ENCODE assay signal across 8 cellular contexts in genomic region chr19:34962945-34963530, GRCh38. TPM values are rescaled to one million over a fixed set of nuclear protein-coding genes. Genes with fewer than 3 reads are reported as not detected.
DNase-seq lines count a peak whose midpoint lies in the region; ATAC-seq and FAIRE-seq lines count a peak whose summit lies in the region.

No MANE protein-coding gene starts in this region.

- peak overlapping the region; percentile 87 for H3K4me3 ChIP-seq in right cardiac atrium (ENCODE audit: low read length)
- H3K4me3 ChIP-seq in small intestine (ENCODE audit: low read depth in 1 of 2, low read length in 2 of 2): peak overlapping the region; percentile 86 to 90

- peak overlapping the region; percentile 87 for H3K27ac Mint-ChIP-seq in activated CD4-positive, alpha-beta T cell treated with anti-CD3 and anti-CD28 coated beads, Interleukin-2, amount 10 ng/mL, durations not matched to agents 24 days and 14 days
- H3K27ac Mint-ChIP-seq in activated T-cell treated with anti-CD3 and anti-CD28 coated beads, Interleukin-2, amount 50 U/mL, for 72 hours: peak overlapping the region; percentile 21

- 29% methylated on average over 9 of the region's 9 CpGs for WGBS in right cardiac atrium
- WGBS in small intestine, 3 donors: 31 to 35% (median 33%) methylated on average over 9 of the region's 9 CpGs

- H3K9me3 ChIP-seq in right cardiac atrium (ENCODE audit: control insufficient read depth, low read length): peaks cover 24% of the 10 kb centered on the region
- peaks cover 6% of the 10 kb centered on the region for H3K9me3 ChIP-seq in small intestine (ENCODE audit: control insufficient read depth, low read depth)

- H3K4me1 Mint-ChIP-seq in activated CD4-positive, alpha-beta T cell treated with anti-CD3 and anti-CD28 coated beads, Interleukin-2, amount 10 ng/mL, durations not matched to agents 24 days and 14 days: peaks cover 18% of the 10 kb centered on the region
- H3K4me1 Mint-ChIP-seq in activated T-cell treated with anti-CD3 and anti-CD28 coated beads, Interleukin-2, amount 50 U/mL, for 72 hours (ENCODE audit: low read depth): peaks cover 25% of the 10 kb centered on the region

- H3K4me1 ChIP-seq in right cardiac atrium (ENCODE audit: control insufficient read depth, insufficient read depth, low read length) (peaks cover 7% of the 10 kb centered on the region), small intestine (ENCODE audit: control insufficient read depth in 2 of 2, insufficient read depth in 1 of 2, low read depth in 1 of 2, low read length in 1 of 2) (peaks cover 0 to 4% of the 10 kb centered on the region in 2 donors)

- FAIRE-seq in small intestine (lab: Jason Lieb, UNC): no peak

- DNase-seq in activated CD4-positive, alpha-beta T cell treated with anti-CD3 and anti-CD28 coated beads, Interleukin-2, amount 10 ng/mL, durations not matched to agents 24 days and 14 days: peak; percentile 65
- no peak for DNase-seq in activated CD4-positive, alpha-beta T cell treated with anti-CD3 and anti-CD28 coated beads for 1 hour
- DNase-seq in activated T-cell treated with anti-CD3 and anti-CD28 coated beads, Interleukin-2, amount 50 U/mL, for 72 hours: no peak
- DNase-seq in right cardiac atrium: peak in 1 of 3 donors; percentile 59
- peak; percentile 35 for DNase-seq in small intestine
- no peak for DNase-seq in NOMO-1 treated with dmso at 0.1 percent for 144 hours (lab: John Stamatoyannopoulos, UW; ENCODE audit: unreplicated experiment)

- peak in 1 of 2 donors; percentile 14 for ATAC-seq in activated T-cell treated with anti-CD3 and anti-CD28 coated beads, Interleukin-2, amount 50 U/mL, for 72 hours (replicated peaks in 1 of 2)
- ATAC-seq in right cardiac atrium (peak; percentile 3 to 50), HG03159 (IDR thresholded peaks at IDR 0.05; ENCODE audit: unreplicated experiment) (no peak), GM18511 (IDR thresholded peaks at IDR 0.05; ENCODE audit: unreplicated experiment) (no peak)

- peak overlapping the region; percentile 96 for H3K4me3 Mint-ChIP-seq in activated CD4-positive, alpha-beta T cell treated with anti-CD3 and anti-CD28 coated beads, Interleukin-2, amount 10 ng/mL, durations not matched to agents 24 days and 14 days
- H3K4me3 Mint-ChIP-seq in activated T-cell treated with anti-CD3 and anti-CD28 coated beads, Interleukin-2, amount 50 U/mL, for 72 hours: peak overlapping the region; percentile 98

- H3K36me3 ChIP-seq in small intestine (ENCODE audit: control insufficient read depth in 2 of 2, insufficient read depth in 2 of 2, low read length in 2 of 2): peaks cover 14 to 21% of the 10 kb centered on the region in 2 donors

- peak overlapping the region; percentile 73 for H3K27ac ChIP-seq in right cardiac atrium (ENCODE audit: low read length)
- H3K27ac ChIP-seq in small intestine (ENCODE audit: low read depth in 1 of 2, low read length in 1 of 2): peak overlapping the region; percentile 5 to 74

- H3K27me3 Mint-ChIP-seq in activated CD4-positive, alpha-beta T cell treated with anti-CD3 and anti-CD28 coated beads, Interleukin-2, amount 10 ng/mL, durations not matched to agents 24 days and 14 days: no peaks in the 10 kb centered on the region
- no peaks in the 10 kb centered on the region for H3K27me3 Mint-ChIP-seq in activated T-cell treated with anti-CD3 and anti-CD28 coated beads, Interleukin-2, amount 50 U/mL, for 72 hours (ENCODE audit: low read depth)

- H3K9me3 Mint-ChIP-seq in activated CD4-positive, alpha-beta T cell treated with anti-CD3 and anti-CD28 coated beads, Interleukin-2, amount 10 ng/mL, durations not matched to agents 24 days and 14 days: peaks cover 34% of the 10 kb centered on the region
- H3K9me3 Mint-ChIP-seq in activated T-cell treated with anti-CD3 and anti-CD28 coated beads, Interleukin-2, amount 50 U/mL, for 72 hours: peaks cover 19 to 37% of the 10 kb centered on the region in 2 donors

- intact Hi-C loops in activated CD4-positive, alpha-beta T cell treated with anti-CD3 and anti-CD28 coated beads, Interleukin-2, amount 10 ng/mL, durations not matched to agents 24 days and 14 days (cut with micrococcal nuclease): no loop called here
- intact Hi-C loops in right cardiac atrium (cut with DNase I): no loop called here

- H3K36me3 Mint-ChIP-seq in activated CD4-positive, alpha-beta T cell treated with anti-CD3 and anti-CD28 coated beads, Interleukin-2, amount 10 ng/mL, durations not matched to agents 24 days and 14 days (ENCODE audit: low read depth): peaks cover 54% of the 10 kb centered on the region
- H3K36me3 Mint-ChIP-seq in activated T-cell treated with anti-CD3 and anti-CD28 coated beads, Interleukin-2, amount 50 U/mL, for 72 hours (ENCODE audit: insufficient read depth in 2 of 2): peaks cover 53 to 55% of the 10 kb centered on the region in 2 donors

- no peaks in the 10 kb centered on the region for H3K27me3 ChIP-seq in right cardiac atrium (ENCODE audit: control insufficient read depth, insufficient read depth)
- no peaks in the 10 kb centered on the region for H3K27me3 ChIP-seq in small intestine (ENCODE audit: control insufficient read depth in 2 of 2, insufficient read depth in 2 of 2, low read length in 2 of 2)

RNA-seq across cellular contexts. Expression of gene ZNF792, which starts 1.0 kb away (rescaled TPM):
- 5.0 and 5.8 TPM in 2 replicates for total RNA-seq in activated CD4-positive, alpha-beta T cell treated with anti-CD3 and anti-CD28 coated beads, Interleukin-2, amount 10 ng/mL, durations not matched to agents 24 days and 14 days
- 1 to 10 TPM; 8.3 to 9.1 TPM for total RNA-seq in activated T-cell treated with anti-CD3 and anti-CD28 coated beads, Interleukin-2, amount 50 U/mL, for 72 hours
- total RNA-seq in right cardiac atrium: 1 to 10 TPM; 3.3 to 5.1 (median 4.3) TPM
- polyA plus RNA-seq in right cardiac atrium (1.1 TPM), small intestine (1 to 10 TPM in 1 of 3 donors, under 1 TPM in 2; 0.45 to 3.3 (median 0.54) TPM)

RNA-seq across cellular contexts. Expression of gene ZNF30, which starts 36.3 kb away (rescaled TPM):
- total RNA-seq in activated CD4-positive, alpha-beta T cell treated with anti-CD3 and anti-CD28 coated beads, Interleukin-2, amount 10 ng/mL, durations not matched to agents 24 days and 14 days: 3.6 and 4.4 TPM in 2 replicates
- total RNA-seq in activated T-cell treated with anti-CD3 and anti-CD28 coated beads, Interleukin-2, amount 50 U/mL, for 72 hours: 1 to 10 TPM; 4.6 to 8.5 TPM
- 1 to 10 TPM; 1.4 to 3.4 (median 3.1) TPM for total RNA-seq in right cardiac atrium
- 1.8 TPM for polyA plus RNA-seq in right cardiac atrium
- 1 to 10 TPM in 2 of 3 donors, under 1 TPM in 1; 0.54 to 4.2 (median 2.1) TPM for polyA plus RNA-seq in small intestine

RNA-seq across cellular contexts. Expression of gene GRAMD1A, which starts 37.1 kb away (rescaled TPM):
- total RNA-seq in activated CD4-positive, alpha-beta T cell treated with anti-CD3 and anti-CD28 coated beads, Interleukin-2, amount 10 ng/mL, durations not matched to agents 24 days and 14 days: 160 and 176 TPM in 2 replicates
- total RNA-seq in activated T-cell treated with anti-CD3 and anti-CD28 coated beads, Interleukin-2, amount 50 U/mL, for 72 hours: 100 to 1,000 TPM; 233 to 236 TPM
- total RNA-seq in right cardiac atrium: 10 to 100 TPM; 27.9 to 37.4 (median 32.7) TPM
- 32.0 TPM for polyA plus RNA-seq in right cardiac atrium
- polyA plus RNA-seq in small intestine: 10 to 100 TPM in 1 of 3 donors, 1 to 10 TPM in 2; 2.0 to 36.3 (median 8.4) TPM

Comparison
In these comparisons a context has a peak if more than half of its experiments do, and no peak if none do; other contexts are left out.
1. DNase-seq: peak in activated CD4-positive, alpha-beta T cell treated with anti-CD3 and anti-CD28 coated beads, Interleukin-2, amount 10 ng/mL, durations not matched to agents 24 days and 14 days (single experiment) and small intestine (single experiment); none in activated CD4-positive, alpha-beta T cell treated with anti-CD3 and anti-CD28 coated beads for 1 hour (single experiment), activated T-cell treated with anti-CD3 and anti-CD28 coated beads, Interleukin-2, amount 50 U/mL, for 72 hours (0 of 2) and NOMO-1 treated with dmso at 0.1 percent for 144 hours (single experiment).
2. ATAC-seq: peak in right cardiac atrium (2 of 2); none in HG03159 (single experiment) and GM18511 (single experiment).